In genomic region chr13:110187501-110188161, GRCh38 we compare ENCODE assay signal across 11 cellular contexts.
DNase-seq lines count a peak whose midpoint lies in the region; ATAC-seq and TF ChIP-seq lines count a peak whose summit lies in the region.
"Had no signal": no experiment of that assay in that cellular context is flagged by ENCODE, and none has a peak within 500 bp of the region (broad histone marks: within the 10 kb centered on the region; RNA-seq: fewer than 3 reads in every experiment).

No MANE protein-coding gene starts in this region.

- H2AFZ ChIP-seq in GM23338: no peak overlapping the region
- H2AFZ ChIP-seq in neural progenitor cell (replicated peaks): no peak overlapping the region

- H3K27me3 Mint-ChIP-seq in GM23338 (ENCODE audit: insufficient read depth, low read depth, poor library complexity) (peaks cover 11% of the 10 kb centered on the region), neural progenitor cell (ENCODE audit: insufficient read depth, low read depth) (no peaks in the 10 kb centered on the region), type B pancreatic cell (no peaks in the 10 kb centered on the region)
- H3K27me3 Mint-ChIP-seq in CD4-positive, alpha-beta memory T cell: peaks cover 9% of the 10 kb centered on the region in 2 donors

- intact Hi-C loops in heart right ventricle (cut with DNase I) (no loop called here), sciatic nerve (cut with DNase I) (no loop called here)
- intact Hi-C loops in CD4-positive, alpha-beta memory T cell (cut with micrococcal nuclease): no loop called here

- POLR2A ChIA-PET in CD4-positive, alpha-beta memory T cell (lab: Charles Lee; ENCODE audit: partially characterized antibody): no interaction called here

- H3K9me3 Mint-ChIP-seq in GM23338 (no peaks in the 10 kb centered on the region), neural progenitor cell (no peaks in the 10 kb centered on the region), type B pancreatic cell (no peaks in the 10 kb centered on the region)
- peaks cover 0 to 2% (median 0%) of the 10 kb centered on the region in 8 donors for H3K9me3 Mint-ChIP-seq in CD4-positive, alpha-beta memory T cell

- H3K36me3 ChIP-seq in heart right ventricle (peaks cover 7 to 100% (median 44%) of the 10 kb centered on the region in 9 donors), GM23338 (ENCODE audit: insufficient read depth) (no peaks in the 10 kb centered on the region; the same call in 1 of the 2 replicates), neural progenitor cell (no peaks in the 10 kb centered on the region)
- H3K36me3 ChIP-seq in CD4-positive, alpha-beta memory T cell (ENCODE audit: insufficient read depth, low read length): no peaks in the 10 kb centered on the region

- DNase-seq in GM03348 (ENCODE audit: low spot score) (peak; percentile 44), amniotic stem cell (lab: John Stamatoyannopoulos, UW) (peak; percentile 16), heart right ventricle (peak; percentile 43 to 73), sciatic nerve (ENCODE audit: low spot score) (no peak), GM23338 (ENCODE audit: low spot score) (no peak), neural progenitor cell (ENCODE audit: low spot score) (no peak), type B pancreatic cell (ENCODE audit: extremely low spot score, unreplicated experiment) (no peak)
- DNase-seq in CD4-positive, alpha-beta memory T cell: no peak
- DNase-seq: DMS153, nucleus accumbens, SIG-M5 had no signal

- peaks cover 0 to 26% (median 13%) of the 10 kb centered on the region in 9 donors for H3K4me1 ChIP-seq in heart right ventricle
- no peaks in the 10 kb centered on the region for H3K4me1 ChIP-seq in GM23338 (ENCODE audit: insufficient read depth)
- H3K4me1 ChIP-seq in neural progenitor cell: no peaks in the 10 kb centered on the region
- no peaks in the 10 kb centered on the region for H3K4me1 ChIP-seq in CD4-positive, alpha-beta memory T cell (ENCODE audit: insufficient read depth, low read length)

- H3K9me3 ChIP-seq in heart right ventricle (no peaks in the 10 kb centered on the region), neural progenitor cell (ENCODE audit: low read depth) (no peaks in the 10 kb centered on the region)
- H3K9me3 ChIP-seq in CD4-positive, alpha-beta memory T cell (ENCODE audit: control insufficient read depth in 1 of 2, low read length in 2 of 2): no peaks in the 10 kb centered on the region

- H3K36me3 Mint-ChIP-seq in GM23338 (ENCODE audit: low read depth) (peaks cover 17% of the 10 kb centered on the region), neural progenitor cell (peaks cover 42% of the 10 kb centered on the region), type B pancreatic cell (peaks cover 22% of the 10 kb centered on the region)
- H3K36me3 Mint-ChIP-seq in CD4-positive, alpha-beta memory T cell: no peaks in the 10 kb centered on the region

- H3K4me1 Mint-ChIP-seq in GM23338: peaks cover 8% of the 10 kb centered on the region; the same call in 2 of the 3 replicates
- H3K4me1 Mint-ChIP-seq in neural progenitor cell: peaks cover 3% of the 10 kb centered on the region
- H3K4me1 Mint-ChIP-seq in type B pancreatic cell (ENCODE audit: unreplicated experiment): peaks cover 15% of the 10 kb centered on the region
- H3K4me1 Mint-ChIP-seq in CD4-positive, alpha-beta memory T cell: no peaks in the 10 kb centered on the region

- H3K4me3 ChIP-seq in heart right ventricle: no peak overlapping the region
- H3K4me3 ChIP-seq in GM23338: no peak overlapping the region
- H3K4me3 ChIP-seq in neural progenitor cell: no peak overlapping the region
- no peak overlapping the region for H3K4me3 ChIP-seq in CD4-positive, alpha-beta memory T cell (ENCODE audit: low read length in 2 of 2)

- WGBS in heart right ventricle, 2 donors: 26 to 40% methylated on average over 5 of the region's 5 CpGs

- H3K27me3 ChIP-seq in heart right ventricle: no peaks in the 10 kb centered on the region
- H3K27me3 ChIP-seq in GM23338 (ENCODE audit: insufficient read depth): no peaks in the 10 kb centered on the region
- H3K27me3 ChIP-seq in neural progenitor cell: no peaks in the 10 kb centered on the region
- no peaks in the 10 kb centered on the region for H3K27me3 ChIP-seq in CD4-positive, alpha-beta memory T cell (ENCODE audit: insufficient read depth, low read length)

- H3K9me2 ChIP-seq in GM23338 (ENCODE audit: insufficient read depth): no peaks in the 10 kb centered on the region

- H3K4me2 ChIP-seq in GM23338 (no peak overlapping the region), neural progenitor cell (no peak overlapping the region)

- ATAC-seq in heart right ventricle (peak; percentile 71 to 91 (median 86)), sciatic nerve (peak; percentile 17), GM23338 (no peak)

- CTCF ChIA-PET in CD4-positive, alpha-beta memory T cell (lab: Charles Lee; ENCODE audit: partially characterized antibody): interaction anchor here (1.1 to 1.7 kb wide), 3 partner anchors 10 to 35 kb away, joined by 3 to 4 read pairs (median 3); no protein-coding TSS in a partner anchor

- H3K27ac ChIP-seq in heart right ventricle: peak overlapping the region in 5 of 10 donors; percentile 1 to 52 (median 50)
- no peak overlapping the region for H3K27ac ChIP-seq in GM23338 (ENCODE audit: low read depth)
- no peak overlapping the region for H3K27ac ChIP-seq in neural progenitor cell
- no peak overlapping the region for H3K27ac ChIP-seq in CD4-positive, alpha-beta memory T cell (ENCODE audit: low read depth, low read length)

- TF ChIP-seq CTCF in heart right ventricle (IDR thresholded peaks at IDR 0.05) (no peak), GM23338 (conservative IDR thresholded peaks at IDR 0.05; ENCODE audit: low read depth in 2 of 2) (no peak), neural progenitor cell (IDR thresholded peaks at IDR 0.05) (no peak), type B pancreatic cell (conservative IDR thresholded peaks at IDR 0.05) (no peak)

- no peak overlapping the region for H3K9ac ChIP-seq in neural progenitor cell

- H3K79me2 ChIP-seq in GM23338 (replicated peaks; ENCODE audit: insufficient read depth) (no peaks in the 10 kb centered on the region), neural progenitor cell (ENCODE audit: low read depth) (no peaks in the 10 kb centered on the region)

- H3F3A ChIP-seq in GM23338 (replicated peaks; ENCODE audit: low read depth) (no peaks in the 10 kb centered on the region), neural progenitor cell (ENCODE audit: low read depth) (no peaks in the 10 kb centered on the region)

- no peak overlapping the region for H3K4me3 Mint-ChIP-seq in GM23338
- no peak overlapping the region for H3K4me3 Mint-ChIP-seq in neural progenitor cell
- H3K4me3 Mint-ChIP-seq in type B pancreatic cell: no peak overlapping the region
- H3K4me3 Mint-ChIP-seq in CD4-positive, alpha-beta memory T cell: no peak overlapping the region

- no peaks in the 10 kb centered on the region; the same call in 1 of the 2 replicates for H4K20me1 ChIP-seq in GM23338 (replicated peaks; ENCODE audit: insufficient read depth)
- no peaks in the 10 kb centered on the region for H4K20me1 ChIP-seq in neural progenitor cell (ENCODE audit: low read depth)

- H3K27ac Mint-ChIP-seq in GM23338 (no peak overlapping the region), neural progenitor cell (no peak overlapping the region), type B pancreatic cell (no peak overlapping the region)
- H3K27ac Mint-ChIP-seq in CD4-positive, alpha-beta memory T cell: no peak overlapping the region

TF ChIP-seq in GM23338, 12 proteins besides CTCF, POLR2A, EP300 and RAD21 (continues in another document):
- TF ChIP-seq EZH2phosphoT487 (IDR thresholded peaks at IDR 0.05; ENCODE audit: unreplicated experiment) (no peak), CREB1 (CRISPR knock-in tag; IDR thresholded peaks at IDR 0.05; ENCODE audit: low read depth) (no peak), EZH2 (IDR thresholded peaks at IDR 0.05; ENCODE audit: low read depth, unreplicated experiment) (no peak), POLR2AphosphoS5 (IDR thresholded peaks at IDR 0.05; ENCODE audit: low read depth) (no peak), ETS1 (IDR thresholded peaks at IDR 0.05) (no peak), REST (IDR thresholded peaks at IDR 0.05; ENCODE audit: unreplicated experiment) (no peak), NANOG (IDR thresholded peaks at IDR 0.05; ENCODE audit: borderline replicate concordance) (no peak), JUNB (IDR thresholded peaks at IDR 0.05; ENCODE audit: unreplicated experiment) (no peak), ZNF114 (CRISPR knock-in tag; IDR thresholded peaks at IDR 0.05) (no peak), STAT1 (IDR thresholded peaks at IDR 0.05; ENCODE audit: unreplicated experiment) (no peak)

Comparison
In these comparisons a context has a peak if more than half of its experiments do, and no peak if none do; other contexts are left out.
1. DNase-seq: peak in GM03348 (single experiment), amniotic stem cell (single experiment) and heart right ventricle (2 of 2); none in sciatic nerve (single experiment), GM23338 (single experiment), neural progenitor cell (single experiment), type B pancreatic cell (single experiment) and CD4-positive, alpha-beta memory T cell (0 of 5).